In the genomic region with DNA sequence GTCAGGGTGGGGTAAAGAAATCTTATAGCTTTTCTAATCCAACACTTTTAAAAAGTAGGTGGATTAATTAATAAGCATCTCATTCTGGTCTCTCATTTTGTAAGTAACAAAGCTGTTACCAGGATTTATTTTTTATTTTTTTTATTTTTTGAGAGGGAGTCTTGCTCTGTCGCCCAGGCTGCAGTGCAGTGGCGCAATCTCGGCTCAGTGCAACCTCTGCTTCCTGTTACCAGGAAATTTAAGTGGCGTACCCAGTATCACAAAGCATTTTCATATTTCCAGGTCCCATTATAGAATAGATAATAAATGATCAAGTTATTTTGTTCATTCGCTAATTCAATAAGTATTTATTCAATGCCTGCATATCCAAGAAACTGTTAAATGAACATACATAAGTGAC, we compare ENCODE assay signal across 11 cellular contexts. TPM values are rescaled to one million over a fixed set of nuclear protein-coding genes. Genes with fewer than 3 reads are reported as not detected.
"Had no signal": no experiment of that assay in that cellular context is flagged by ENCODE, and none has a peak within 500 bp of the region (broad histone marks: within the 10 kb centered on the region; RNA-seq: fewer than 3 reads in every experiment).

No MANE protein-coding gene starts in this region.

- H3K4me3 ChIP-seq: GM23248, HAP-1 had no signal

- ATAC-seq: HCT116, HepG2 had no signal

- H3K4me1 Mint-ChIP-seq: IgD-negative memory B cell had no signal

- H3K4me3 Mint-ChIP-seq: HFFc6, IgD-negative memory B cell had no signal

- H3K36me3 Mint-ChIP-seq: IgD-negative memory B cell had no signal

- H3K27ac ChIP-seq: GM23248, HL-60 had no signal

- H3K9me3 ChIP-seq: HAP-1 had no signal

- DNase-seq: GM23248, GOT3, H7, HFFc6 had no signal

- H3K27ac Mint-ChIP-seq: HFFc6 had no signal

- H3K9me3 Mint-ChIP-seq: HFFc6, IgD-negative memory B cell had no signal

- H3K36me3 ChIP-seq: HAP-1 had no signal

RNA-seq across cellular contexts. Expression of a gene that starts 13.2 kb away (rescaled TPM):
- total RNA-seq: H4, HFFc6, HT1080 had no signal
- polyA plus RNA-seq: IgD-negative memory B cell had no signal
